Comparison of ENCODE assay signal across 8 cellular contexts in genomic region chr1:217630711-217631591, GRCh38. TPM values are rescaled to one million over a fixed set of nuclear protein-coding genes. Genes with fewer than 3 reads are reported as not detected.
A peak's percentile ranks its signal among the peaks of the same experiment; 100 is the strongest.
DNase-seq lines count a peak whose midpoint lies in the region; ATAC-seq and TF ChIP-seq lines count a peak whose summit lies in the region.

Gene GPATCH2, minus strand, starts transcription at chr1:217631090. Its CDS starts 119 bp downstream, at chr1:217630971.
Gene SPATA17, plus strand, starts transcription at chr1:217631344. Its CDS starts 35 bp downstream, at chr1:217631379.

- peaks cover 0 to 15% of the 10 kb centered on the region in 2 donors for H3K27me3 Mint-ChIP-seq in CD8-positive, alpha-beta memory T cell
- no peaks in the 10 kb centered on the region for H3K27me3 Mint-ChIP-seq in activated CD8-positive, alpha-beta T cell treated with anti-CD3 and anti-CD28 coated beads for 36 hours

- POLR2A ChIA-PET in CD8-positive, alpha-beta memory T cell (lab: Charles Lee), result interaction anchor here (0.6 to 1.2 kb wide), 3 partner anchors 9 to 654 kb away, joined by 3 to 7 read pairs (median 5); partner anchors contain the start of gene RRP15
- POLR2A ChIA-PET in activated CD8-positive, alpha-beta T cell treated with anti-CD3 and anti-CD28 coated beads for 36 hours (lab: Charles Lee), result interaction anchor here (0.6 to 1.4 kb wide), 6 partner anchors 9 to 148 kb away, joined by 3 to 11 read pairs (median 3); no protein-coding TSS in a partner anchor

- H3K27ac ChIP-seq in CD8-positive, alpha-beta memory T cell (ENCODE audit: low read depth, low read length), result peak within 1 kb of the TSS; percentile 93
- peak within 1 kb of the TSS; percentile 90 to 98 for H3K27ac ChIP-seq in lung (ENCODE audit: low read depth in 1 of 2, low read length in 1 of 2)

- intact Hi-C loops in activated CD8-positive, alpha-beta T cell treated with anti-CD3 and anti-CD28 coated beads for 36 hours (cut with micrococcal nuclease), result loop anchor here (10.0 kb wide), 1 partner anchor 654 kb away; the partner anchor contains the start of gene RRP15

- H3K4me3 Mint-ChIP-seq in CD8-positive, alpha-beta memory T cell, result peak within 1 kb of the TSS; percentile 94 to 98 (median 96)
- peak within 1 kb of the TSS; percentile 82 for H3K4me3 Mint-ChIP-seq in activated CD8-positive, alpha-beta T cell treated with anti-CD3 and anti-CD28 coated beads for 36 hours

- no peaks in the 10 kb centered on the region for H3K9me3 ChIP-seq in CD8-positive, alpha-beta memory T cell (ENCODE audit: low read length)
- no peaks in the 10 kb centered on the region for H3K9me3 ChIP-seq in lung (ENCODE audit: control insufficient read depth in 2 of 2, insufficient read depth in 1 of 2, low read length in 1 of 2)

- DNase-seq in CD8-positive, alpha-beta memory T cell, result peak; percentile 64 to 88 (median 87)
- DNase-seq in NCI-H82 (lab: John Stamatoyannopoulos, UW) (peak; percentile 97), lung (ENCODE audit: low spot score) (peak; percentile 79)
- DNase-seq in activated CD8-positive, alpha-beta T cell treated with anti-CD3 and anti-CD28 coated beads for 36 hours, result peak; percentile 81
- peak; percentile 66 for DNase-seq in effector CD4-positive, alpha-beta T cell
- DNase-seq in stimulated activated CD4-positive, alpha-beta T cell treated with anti-CD3 and anti-CD28 coated beads, TNF-alpha, amount 100 ng/mL, for 4 hours (ENCODE audit: low read depth in 3 of 3), result peak; percentile 31 to 46 (median 46)

- H3K36me3 ChIP-seq in CD8-positive, alpha-beta memory T cell (ENCODE audit: insufficient read depth, low read length), result no peaks in the 10 kb centered on the region
- H3K36me3 ChIP-seq in lung (ENCODE audit: control insufficient read depth in 2 of 2, insufficient read depth in 2 of 2, low read length in 2 of 2), result no peaks in the 10 kb centered on the region

- peak within 1 kb of the TSS; percentile 98 to 100 (median 99) for H3K27ac Mint-ChIP-seq in CD8-positive, alpha-beta memory T cell
- H3K27ac Mint-ChIP-seq in activated CD8-positive, alpha-beta T cell treated with anti-CD3 and anti-CD28 coated beads for 36 hours, result peak within 1 kb of the TSS; percentile 100

- H3K4me1 Mint-ChIP-seq in CD8-positive, alpha-beta memory T cell, result peaks cover 46 to 62% (median 58%) of the 10 kb centered on the region in 3 donors
- H3K4me1 Mint-ChIP-seq in activated CD8-positive, alpha-beta T cell treated with anti-CD3 and anti-CD28 coated beads for 36 hours (ENCODE audit: low read depth), result peaks cover 33% of the 10 kb centered on the region

- H3K27me3 ChIP-seq in CD8-positive, alpha-beta memory T cell (ENCODE audit: insufficient read depth, low read length, poor library complexity, severe bottlenecking), result no peaks in the 10 kb centered on the region
- no peaks in the 10 kb centered on the region for H3K27me3 ChIP-seq in lung (ENCODE audit: control insufficient read depth, insufficient read depth)

- H3K9me3 Mint-ChIP-seq in CD8-positive, alpha-beta memory T cell, result no peaks in the 10 kb centered on the region
- H3K9me3 Mint-ChIP-seq in activated CD8-positive, alpha-beta T cell treated with anti-CD3 and anti-CD28 coated beads for 36 hours, result no peaks in the 10 kb centered on the region

- peak within 1 kb of the TSS; percentile 67 for H3K4me3 ChIP-seq in CD8-positive, alpha-beta memory T cell (ENCODE audit: low read length)
- peak within 1 kb of the TSS; percentile 69 for H3K4me3 ChIP-seq in lung

- peaks cover 0 to 9% (median 0%) of the 10 kb centered on the region in 3 donors for H3K36me3 Mint-ChIP-seq in CD8-positive, alpha-beta memory T cell
- H3K36me3 Mint-ChIP-seq in activated CD8-positive, alpha-beta T cell treated with anti-CD3 and anti-CD28 coated beads for 36 hours (ENCODE audit: low read depth), result no peaks in the 10 kb centered on the region

- ATAC-seq in GM19452 (IDR thresholded peaks at IDR 0.05; ENCODE audit: unreplicated experiment) (peak; percentile 99), HG03575 (IDR thresholded peaks at IDR 0.05; ENCODE audit: extremely low read depth, insufficient number of reproducible peaks, low FRiP score, unreplicated experiment) (peak; percentile 97), lung (ENCODE audit: insufficient read depth, low FRiP score) (peak; percentile 92)
- peak; percentile 88 for ATAC-seq in activated CD8-positive, alpha-beta T cell treated with anti-CD3 and anti-CD28 coated beads for 36 hours

- CTCF ChIA-PET in CD8-positive, alpha-beta memory T cell (lab: Charles Lee), result interaction anchor here (0.7 to 1.3 kb wide), 2 partner anchors 9 to 10 kb away, joined by 3 read pairs; no protein-coding TSS in a partner anchor
- CTCF ChIA-PET in activated CD8-positive, alpha-beta T cell treated with anti-CD3 and anti-CD28 coated beads for 36 hours (lab: Charles Lee), result interaction anchor here (1.0 to 1.4 kb wide), 4 partner anchors 9 to 30 kb away, joined by 3 to 4 read pairs (median 3); no protein-coding TSS in a partner anchor

- H3K4me1 ChIP-seq in CD8-positive, alpha-beta memory T cell (ENCODE audit: insufficient read depth, low read length), result peaks cover 17% of the 10 kb centered on the region
- H3K4me1 ChIP-seq in lung (ENCODE audit: control insufficient read depth in 2 of 2, insufficient read depth in 2 of 2, low read length in 2 of 2), result peaks cover 0 to 15% of the 10 kb centered on the region in 2 donors

- TF ChIP-seq CTCF in activated CD8-positive, alpha-beta T cell treated with anti-CD3 and anti-CD28 coated beads for 36 hours (IDR thresholded peaks at IDR 0.05), result no peak
- no peak for TF ChIP-seq CTCF in lung (IDR thresholded peaks at IDR 0.05; ENCODE audit: control extremely low read depth, extremely low read depth)

- 0 to 1% methylated on average over 42 of the region's 42 CpGs for WGBS in lung, 2 donors

RNA-seq across cellular contexts. Expression of gene GPATCH2, which starts in this region (rescaled TPM):
- 1 to 10 TPM; 9.5 to 9.9 TPM for total RNA-seq in CD8-positive, alpha-beta memory T cell
- polyA plus RNA-seq in CD8-positive, alpha-beta memory T cell, result 3.7 TPM
- 1 to 10 TPM; 6.0 to 6.6 TPM for total RNA-seq in activated CD8-positive, alpha-beta T cell treated with anti-CD3 and anti-CD28 coated beads for 36 hours
- total RNA-seq in lung, result 10 to 100 TPM; 12.1 to 31.0 TPM
- 1 to 10 TPM; 3.2 to 4.5 TPM for polyA plus RNA-seq in lung

RNA-seq across cellular contexts. Expression of gene SPATA17, which starts in this region (rescaled TPM):
- total RNA-seq in CD8-positive, alpha-beta memory T cell, result under 1 TPM in 1 of 2 experiments, not detected in 1; 0.33 TPM
- not detected for polyA plus RNA-seq in CD8-positive, alpha-beta memory T cell
- not detected for total RNA-seq in activated CD8-positive, alpha-beta T cell treated with anti-CD3 and anti-CD28 coated beads for 36 hours
- total RNA-seq in lung, result 10 to 100 TPM; 10.1 to 13.4 TPM
- polyA plus RNA-seq in lung, result 1 to 10 TPM; 3.3 to 3.9 TPM

Comparison
In these comparisons a context has a peak if more than half of its experiments do, and no peak if none do; other contexts are left out.
1. Peak in every context shown above with its lines: DNase-seq, ATAC-seq, H3K4me3 ChIP-seq and H3K27ac ChIP-seq.
2. RNA of gene SPATA17 (total RNA-seq): 10.1 to 13.4 TPM in lung; 0.33 TPM in CD8-positive, alpha-beta memory T cell and not detected in activated CD8-positive, alpha-beta T cell treated with anti-CD3 and anti-CD28 coated beads for 36 hours; every median in the first group is over 4 times any median in the second.
3. DNase-seq: peak in every context shown above with its lines; median percentile 97 in NCI-H82; 87 in CD8-positive, alpha-beta memory T cell; 81 in activated CD8-positive, alpha-beta T cell treated with anti-CD3 and anti-CD28 coated beads for 36 hours; 79 in lung; 66 in effector CD4-positive, alpha-beta T cell; 46 in stimulated activated CD4-positive, alpha-beta T cell treated with anti-CD3 and anti-CD28 coated beads, TNF-alpha, amount 100 ng/mL, for 4 hours.